ENCODE assay signal across 1 cellular context in genomic region chr9:121942866-121943265, GRCh38.
TF ChIP-seq lines count a peak whose summit lies in the region.

No MANE protein-coding gene starts in this region.

TF ChIP-seq in H1, 55 proteins besides CTCF, POLR2A, EP300 and RAD21 (continued from another document):
- TF ChIP-seq ATF2 (IDR thresholded peaks at IDR 0.05; ENCODE audit: low read length) (no peak), TAF1 (IDR thresholded peaks at IDR 0.05; ENCODE audit: low read depth, low read length) (no peak), USF2 (IDR thresholded peaks at IDR 0.05; ENCODE audit: low read length) (no peak), BRCA1 (IDR thresholded peaks at IDR 0.05; ENCODE audit: low read depth, low read length) (no peak)
